ENCODE assay signal across 12 cellular contexts in genomic region chr10:28842321-28842720, GRCh38.
DNase-seq lines count a peak whose midpoint lies in the region; ATAC-seq and TF ChIP-seq lines count a peak whose summit lies in the region.
"Had no signal": no experiment of that assay in that cellular context is flagged by ENCODE, and none has a peak within 500 bp of the region (broad histone marks: within the 10 kb centered on the region; RNA-seq: fewer than 3 reads in every experiment).

No MANE protein-coding gene starts in this region.

- TF ChIP-seq CTCF in thoracic aorta (IDR thresholded peaks at IDR 0.05), result no peak

- H3K9me3 ChIP-seq in GM23248 (ENCODE audit: low read depth), result no peaks in the 10 kb centered on the region
- H3K9me3 ChIP-seq in thoracic aorta, result peaks cover 2% of the 10 kb centered on the region
- H3K9me3 ChIP-seq: lower lobe of right lung, ovary had no signal

- H3K4me2 ChIP-seq in GM23248 (ENCODE audit: unreplicated experiment), result no peak overlapping the region

- H3K9ac ChIP-seq in GM23248, result no peak overlapping the region

- H3K27me3 ChIP-seq in GM23248 (replicated peaks; ENCODE audit: insufficient read depth) (no peaks in the 10 kb centered on the region), thoracic aorta (replicated peaks; ENCODE audit: insufficient read depth) (no peaks in the 10 kb centered on the region)
- H3K27me3 ChIP-seq: ovary had no signal

- H3K4me1 ChIP-seq in GM23248 (ENCODE audit: insufficient read depth) (no peaks in the 10 kb centered on the region), thoracic aorta (ENCODE audit: control insufficient read depth in 1 of 2, low read depth in 2 of 2) (peaks cover 10 to 34% of the 10 kb centered on the region in 2 donors)

- no peak overlapping the region for H2AFZ ChIP-seq in GM23248

- DNase-seq in GM23248 (peak; percentile 36), T1000 (lab: John Stamatoyannopoulos, UW) (peak; percentile 15), globus pallidus (ENCODE audit: low spot score) (peak; percentile 11), thoracic aorta (ENCODE audit: low spot score) (no peak), activated gamma-delta T cell treated with Interleukin-2 at 50 U/mL for 16 hours (no peak), HPDE6-E6E7 (ENCODE audit: extremely low spot score) (no peak), iPS-NIHi11 (ENCODE audit: low spot score) (no peak)
- DNase-seq: activated CD4-positive, alpha-beta T cell treated with anti-CD3 and anti-CD28 coated beads for 4 hours; DMS53; lower lobe of right lung; ovary; T-cell had no signal

- no peaks in the 10 kb centered on the region for H3K36me3 ChIP-seq in GM23248 (ENCODE audit: low read depth)
- H3K36me3 ChIP-seq in thoracic aorta, result no peaks in the 10 kb centered on the region
- H3K36me3 ChIP-seq: lower lobe of right lung, ovary had no signal

- WGBS in GM23248 (ENCODE audit: low coverage in 1 of 2, low lambda C conversion rate in 2 of 2, missing lambda C conversion rate in 2 of 2), 2 experiments, result 26 to 56% methylated on average over 3 of the region's 3 CpGs

- H3K27ac ChIP-seq in GM23248, result no peak overlapping the region
- peak overlapping the region; percentile 55 to 58 for H3K27ac ChIP-seq in thoracic aorta
- H3K27ac ChIP-seq: lower lobe of right lung, ovary had no signal

- no peaks in the 10 kb centered on the region for H3F3A ChIP-seq in GM23248 (ENCODE audit: insufficient read depth)

- ATAC-seq in thoracic aorta (ENCODE audit: insufficient number of reproducible peaks, low FRiP score, low read depth), result peak; percentile 46
- ATAC-seq: lower lobe of right lung, T-cell had no signal

- in situ Hi-C loops in GM23248 (cut with MboI), result no loop called here

- no peaks in the 10 kb centered on the region for H3K79me2 ChIP-seq in GM23248 (ENCODE audit: insufficient read depth)

- no peak overlapping the region for H3K4me3 ChIP-seq in GM23248
- no peak overlapping the region for H3K4me3 ChIP-seq in thoracic aorta
- H3K4me3 ChIP-seq: lower lobe of right lung, ovary had no signal

- H3K9me2 ChIP-seq in GM23248 (ENCODE audit: insufficient read depth), result no peaks in the 10 kb centered on the region

- H4K20me1 ChIP-seq in GM23248 (ENCODE audit: insufficient read depth), result no peaks in the 10 kb centered on the region

Comparison
In these comparisons a context has a peak if more than half of its experiments do, and no peak if none do; other contexts are left out.
1. DNase-seq: peak in GM23248 (single experiment), T1000 (single experiment) and globus pallidus (single experiment); none in thoracic aorta (single experiment), activated gamma-delta T cell treated with Interleukin-2 at 50 U/mL for 16 hours (single experiment), HPDE6-E6E7 (single experiment) and iPS-NIHi11 (single experiment).